In genomic region chr18:4283746-4284291, GRCh38 we compare ENCODE assay signal across 26 cellular contexts.
"Had no signal": no experiment of that assay in that cellular context is flagged by ENCODE, and none has a peak within 500 bp of the region (broad histone marks: within the 10 kb centered on the region; RNA-seq: fewer than 3 reads in every experiment).

No MANE protein-coding gene starts in this region.

- H3K27me3 ChIP-seq: breast epithelium, esophagus squamous epithelium, suprapubic skin, tibial artery had no signal

- H3K4me3 Mint-ChIP-seq: activated CD4-positive, alpha-beta memory T cell treated with anti-CD3 and anti-CD28 coated beads for 36 hours; activated CD4-positive, alpha-beta T cell treated with anti-CD3 and anti-CD28 coated beads, Interleukin-2, amount 10 ng/mL, durations not matched to agents 24 days and 14 days; activated T-cell treated with anti-CD3 and anti-CD28 coated beads, Interleukin-2, amount 50 U/mL, for 24 hours; activated T-helper 17 cell treated with anti-CD3 and anti-CD28 coated beads, Interleukin-2, amount 50 U/mL, for 72 hours; memory B cell; naive thymus-derived CD8-positive, alpha-beta T cell; T-helper 1 cell treated with Interleukin-12 subunit alpha and Interleukin-12 subunit beta and Interleukin-4 antibody, amounts not matched to agents 30 μg/mL and 1 μg/mL, for 36 hours had no signal

- H3K27ac Mint-ChIP-seq: activated CD4-positive, alpha-beta memory T cell treated with anti-CD3 and anti-CD28 coated beads for 36 hours; activated CD4-positive, alpha-beta T cell treated with anti-CD3 and anti-CD28 coated beads, Interleukin-2, amount 10 ng/mL, durations not matched to agents 24 days and 14 days; activated naive CD4-positive, alpha-beta T cell treated with anti-CD3 and anti-CD28 coated beads, Interleukin-2, amount 50 U/mL, for 72 hours; activated T-cell treated with anti-CD3 and anti-CD28 coated beads, Interleukin-2, amount 50 U/mL, for 24 hours; activated T-helper 17 cell treated with anti-CD3 and anti-CD28 coated beads, Interleukin-2, amount 50 U/mL, for 72 hours; memory B cell; naive thymus-derived CD8-positive, alpha-beta T cell; T-helper 1 cell treated with Interleukin-12 subunit alpha and Interleukin-12 subunit beta and Interleukin-4 antibody, amounts not matched to agents 30 μg/mL and 1 μg/mL, for 36 hours had no signal

- H3K4me3 ChIP-seq: breast epithelium, esophagus squamous epithelium, suprapubic skin, tibial artery had no signal

- H3K36me3 Mint-ChIP-seq: activated CD4-positive, alpha-beta memory T cell treated with anti-CD3 and anti-CD28 coated beads for 36 hours; activated naive CD4-positive, alpha-beta T cell treated with anti-CD3 and anti-CD28 coated beads, Interleukin-2, amount 50 U/mL, for 72 hours; memory B cell; naive thymus-derived CD8-positive, alpha-beta T cell had no signal

- DNase-seq: activated CD4-positive, alpha-beta memory T cell treated with anti-CD3 and anti-CD28 coated beads for 36 hours; activated CD4-positive, alpha-beta T cell treated with anti-CD3 and anti-CD28 coated beads, Interleukin-2, amount 10 ng/mL, durations not matched to agents 24 days and 14 days; activated CD4-positive, CD25-positive, alpha-beta regulatory T cell treated with anti-CD3 and anti-CD28 coated beads, Interleukin-2, amount 50 U/mL, for 72 hours; activated CD8-positive, alpha-beta memory T cell treated with anti-CD3 and anti-CD28 coated beads, Interleukin-2, amount 50 U/mL, for 4 hours; activated gamma-delta T cell treated with Interleukin-2 at 50 U/mL for 16 hours; activated T-cell treated with anti-CD3 and anti-CD28 coated beads, Interleukin-2, amount 50 U/mL, for 24 hours; central memory CD4-positive, alpha-beta T cell; esophagus squamous epithelium; hippocampal formation; kidney; left colon; naive thymus-derived CD8-positive, alpha-beta T cell; posterior cingulate gyrus; right cardiac atrium; stimulated activated CD4-positive, alpha-beta T cell treated with anti-CD3 and anti-CD28 coated beads, Interleukin-15, amount 100 ng/mL, for 24 hours; stimulated activated naive CD4-positive, alpha-beta T cell; T-helper 9 cell; tibial artery had no signal

- H3K27ac ChIP-seq: breast epithelium, epithelial cell of prostate, esophagus squamous epithelium, suprapubic skin, tibial artery, VCaP had no signal

- H3K4me1 Mint-ChIP-seq: activated CD4-positive, alpha-beta T cell treated with anti-CD3 and anti-CD28 coated beads, Interleukin-2, amount 10 ng/mL, durations not matched to agents 24 days and 14 days; activated T-helper 17 cell treated with anti-CD3 and anti-CD28 coated beads, Interleukin-2, amount 50 U/mL, for 72 hours; memory B cell; naive thymus-derived CD8-positive, alpha-beta T cell had no signal

- H3K36me3 ChIP-seq: breast epithelium, esophagus squamous epithelium, suprapubic skin, tibial artery had no signal

- H3K27me3 Mint-ChIP-seq: activated CD4-positive, alpha-beta memory T cell treated with anti-CD3 and anti-CD28 coated beads for 36 hours; activated CD4-positive, alpha-beta T cell treated with anti-CD3 and anti-CD28 coated beads, Interleukin-2, amount 10 ng/mL, durations not matched to agents 24 days and 14 days; activated T-cell treated with anti-CD3 and anti-CD28 coated beads, Interleukin-2, amount 50 U/mL, for 24 hours; activated T-helper 17 cell treated with anti-CD3 and anti-CD28 coated beads, Interleukin-2, amount 50 U/mL, for 72 hours; memory B cell; naive thymus-derived CD8-positive, alpha-beta T cell had no signal

- ATAC-seq: activated naive CD4-positive, alpha-beta T cell treated with anti-CD3 and anti-CD28 coated beads, Interleukin-2, amount 50 U/mL, for 72 hours; activated T-helper 17 cell treated with anti-CD3 and anti-CD28 coated beads, Interleukin-2, amount 50 U/mL, for 72 hours; left colon; naive thymus-derived CD8-positive, alpha-beta T cell; right cardiac atrium had no signal

- H3K9me3 Mint-ChIP-seq: activated CD4-positive, alpha-beta T cell treated with anti-CD3 and anti-CD28 coated beads, Interleukin-2, amount 10 ng/mL, durations not matched to agents 24 days and 14 days had no signal

- H3K4me1 ChIP-seq: breast epithelium, esophagus squamous epithelium, suprapubic skin had no signal

- H3K9me3 ChIP-seq: breast epithelium, esophagus squamous epithelium, suprapubic skin, tibial artery had no signal
